Comparison of ENCODE assay signal across 9 cellular contexts in the genomic region with DNA sequence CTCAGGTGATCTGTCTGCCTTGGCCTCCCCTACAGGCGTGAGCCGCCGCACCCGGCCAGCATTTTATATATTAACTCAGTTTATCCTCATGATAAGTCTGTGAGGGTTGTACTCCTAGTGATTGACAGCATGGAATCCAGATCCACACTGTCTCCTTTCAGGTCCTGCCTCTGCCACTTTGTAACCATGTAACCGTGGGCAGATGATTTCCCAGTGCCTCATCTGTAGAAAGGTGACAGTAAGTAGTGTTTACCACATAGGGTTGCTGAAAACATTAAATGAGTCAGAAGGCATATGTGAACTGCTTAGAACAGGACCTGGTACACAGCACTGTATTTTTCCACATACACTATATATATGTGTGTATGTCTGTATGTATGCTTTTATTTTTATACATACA. TPM values are rescaled to one million over a fixed set of nuclear protein-coding genes. Genes with fewer than 3 reads are reported as not detected.
DNase-seq lines count a peak whose midpoint lies in the region; ATAC-seq and TF ChIP-seq lines count a peak whose summit lies in the region.
"Had no signal": no experiment of that assay in that cellular context is flagged by ENCODE, and none has a peak within 500 bp of the region (broad histone marks: within the 10 kb centered on the region; RNA-seq: fewer than 3 reads in every experiment).

No MANE protein-coding gene starts in this region.

- H4K20me1 ChIP-seq in DOHH2 (ENCODE audit: control insufficient read depth, insufficient read depth, low read depth, low read length), result peaks cover 17% of the 10 kb centered on the region

- H3K36me3 Mint-ChIP-seq in progenitor cell of endocrine pancreas (ENCODE audit: insufficient read depth), result peaks cover 1% of the 10 kb centered on the region

- H3K27ac ChIP-seq in DOHH2 (ENCODE audit: low read depth, low read length) (no peak overlapping the region), breast epithelium (peak overlapping the region; percentile 96 to 97)

- H3K9me3 ChIP-seq in DOHH2 (ENCODE audit: control insufficient read depth, insufficient read depth, low read length) (no peaks in the 10 kb centered on the region), breast epithelium (no peaks in the 10 kb centered on the region)

- peak; percentile 29 for DNase-seq in M059J (ENCODE audit: low read depth)
- no peak for DNase-seq in breast epithelium (ENCODE audit: low spot score in 2 of 2)
- DNase-seq in progenitor cell of endocrine pancreas (ENCODE audit: low spot score, unreplicated experiment), result no peak
- DNase-seq in NCI-H226, result no peak
- DNase-seq: amniotic stem cell had no signal

- peaks cover 13% of the 10 kb centered on the region for H3K4me1 Mint-ChIP-seq in progenitor cell of endocrine pancreas (ENCODE audit: low read depth)

- H3K9me3 Mint-ChIP-seq in progenitor cell of endocrine pancreas (ENCODE audit: low read depth), result no peaks in the 10 kb centered on the region

- TF ChIP-seq POLR2A in breast epithelium (IDR thresholded peaks at IDR 0.05), result no peak

- H3K4me3 Mint-ChIP-seq in progenitor cell of endocrine pancreas (ENCODE audit: low read depth), result peak overlapping the region; percentile 58

- H3K27me3 ChIP-seq in DOHH2 (ENCODE audit: control insufficient read depth, low read length) (no peaks in the 10 kb centered on the region), breast epithelium (no peaks in the 10 kb centered on the region)

- no peaks in the 10 kb centered on the region for H3K9me2 ChIP-seq in DOHH2 (replicated peaks; ENCODE audit: control insufficient read depth, low read length)

- ATAC-seq in HG02571 (IDR thresholded peaks at IDR 0.05; ENCODE audit: unreplicated experiment) (no peak), GM18511 (IDR thresholded peaks at IDR 0.05; ENCODE audit: unreplicated experiment) (no peak), HG03460 (IDR thresholded peaks at IDR 0.05; ENCODE audit: unreplicated experiment) (no peak)

- peaks cover 14% of the 10 kb centered on the region for H3F3A ChIP-seq in DOHH2 (ENCODE audit: control insufficient read depth, insufficient read depth)

- intact Hi-C loops in breast epithelium (cut with DNase I; ENCODE audit: low total_unique reads), result no loop called here

- H3K36me3 ChIP-seq in DOHH2 (ENCODE audit: control insufficient read depth, low read length) (peaks cover 28% of the 10 kb centered on the region), breast epithelium (no peaks in the 10 kb centered on the region)

- no peak overlapping the region for H3K27ac Mint-ChIP-seq in progenitor cell of endocrine pancreas

- peak overlapping the region; percentile 86 for H3K4me3 ChIP-seq in DOHH2 (ENCODE audit: low read length)
- peak overlapping the region in 2 of 3 donors; percentile 93 to 96 for H3K4me3 ChIP-seq in breast epithelium

- peak overlapping the region; percentile 82 for H3K4me2 ChIP-seq in DOHH2 (ENCODE audit: low read length)

- peaks cover 5% of the 10 kb centered on the region for H3K27me3 Mint-ChIP-seq in progenitor cell of endocrine pancreas

- H3K4me1 ChIP-seq in DOHH2 (ENCODE audit: control insufficient read depth, low read length), result peaks cover 49% of the 10 kb centered on the region
- H3K4me1 ChIP-seq in breast epithelium, result peaks cover 0 to 7% of the 10 kb centered on the region in 2 donors

- TF ChIP-seq CTCF in DOHH2 (IDR thresholded peaks at IDR 0.05; ENCODE audit: low read depth, low read length, poor library complexity, severe bottlenecking), result no peak
- no peak for TF ChIP-seq CTCF in breast epithelium (IDR thresholded peaks at IDR 0.05)
- no peak for TF ChIP-seq CTCF in progenitor cell of endocrine pancreas (IDR thresholded peaks at IDR 0.05; ENCODE audit: unreplicated experiment)

- peaks cover 73% of the 10 kb centered on the region for H3K79me2 ChIP-seq in DOHH2 (ENCODE audit: control insufficient read depth, low read length)

RNA-seq across cellular contexts. Expression of a gene that starts 2.4 kb away (rescaled TPM):
- total RNA-seq in M059J (2014; rRNA removed; shearing (Covaris generic)), result 51.2 and 62.4 TPM in 2 replicates
- total RNA-seq in breast epithelium (10 to 100 TPM; 56.5 to 61.6 (median 56.7) TPM), progenitor cell of endocrine pancreas (42.3 and 50.8 TPM in 2 replicates)

RNA-seq across cellular contexts. Expression of a gene that starts 15.4 kb away (rescaled TPM):
- 38.7 and 53.1 TPM in 2 replicates for total RNA-seq in M059J (2014; rRNA removed; shearing (Covaris generic))
- total RNA-seq in breast epithelium (10 to 100 TPM; 26.3 to 36.4 (median 35.7) TPM), progenitor cell of endocrine pancreas (29.0 and 30.4 TPM in 2 replicates)

RNA-seq across cellular contexts. Expression of a gene that starts 38.9 kb away (rescaled TPM):
- 23.6 and 24.4 TPM in 2 replicates for total RNA-seq in M059J (2014; rRNA removed; shearing (Covaris generic))
- 10 to 100 TPM; 41.6 to 61.0 (median 49.8) TPM for total RNA-seq in breast epithelium
- total RNA-seq in progenitor cell of endocrine pancreas, result 73.3 and 84.3 TPM in 2 replicates
